28 cellular contexts compared by ENCODE assay signal in the genomic region with DNA sequence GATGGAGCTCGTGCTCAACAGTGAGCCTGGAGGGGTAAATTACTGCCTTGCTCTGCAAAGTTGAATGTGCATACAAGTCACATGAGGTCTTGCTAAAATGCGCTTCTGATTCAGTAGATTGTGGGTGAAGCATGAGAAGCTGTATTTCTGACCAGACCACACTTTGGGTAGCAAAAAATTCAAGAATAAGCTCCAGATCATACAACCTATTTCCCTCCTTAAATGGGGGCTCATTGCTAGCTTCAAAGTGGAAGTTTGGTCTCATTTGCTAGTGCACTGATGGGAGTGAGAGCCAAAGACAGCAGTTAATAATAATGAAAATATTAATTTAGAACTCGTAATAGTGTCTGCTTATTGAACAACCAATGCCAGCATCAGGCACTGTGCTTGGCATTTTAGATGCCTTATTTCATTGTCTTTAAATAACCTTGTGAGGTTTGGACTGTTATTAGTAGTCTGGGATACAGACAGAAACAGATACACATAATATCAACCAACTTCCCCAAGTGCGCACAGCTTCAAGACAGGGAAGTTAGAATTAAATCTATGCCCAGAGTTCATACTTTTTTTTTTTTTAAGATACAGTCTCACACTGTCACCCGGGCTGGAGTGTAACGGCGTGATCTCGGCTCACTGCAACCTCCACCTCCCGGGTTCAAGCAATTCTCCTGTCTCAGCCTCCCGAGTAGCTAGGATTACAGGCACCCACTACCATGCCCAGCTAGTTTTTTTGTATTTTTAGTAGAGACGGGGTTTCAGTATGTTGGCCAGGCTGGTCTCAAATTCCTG. TPM values are rescaled to one million over a fixed set of nuclear protein-coding genes. Genes with fewer than 3 reads are reported as not detected.
"Had no signal": no experiment of that assay in that cellular context is flagged by ENCODE, and none has a peak within 500 bp of the region (broad histone marks: within the 10 kb centered on the region; RNA-seq: fewer than 3 reads in every experiment).

No MANE protein-coding gene starts in this region.

- H3K4me1 Mint-ChIP-seq: activated CD4-positive, alpha-beta memory T cell treated with anti-CD3 and anti-CD28 coated beads, Interleukin-2, amount 10 ng/mL, durations not matched to agents 7 days and 5 days; activated CD4-positive, alpha-beta T cell treated with anti-CD3 and anti-CD28 coated beads, Interleukin-2, amount 10 ng/mL, durations not matched to agents 7 days and 5 days; activated naive CD4-positive, alpha-beta T cell treated with anti-CD3 and anti-CD28 coated beads, Interleukin-2, amount 10 ng/mL, durations not matched to agents 7 days and 5 days; activated naive CD8-positive, alpha-beta T cell treated with anti-CD3 and anti-CD28 coated beads, Interleukin-2, amount 10 ng/mL, durations not matched to agents 7 days and 5 days had no signal

- H3K4me3 ChIP-seq: body of pancreas, esophagus squamous epithelium had no signal

- H3K9me3 ChIP-seq: body of pancreas, esophagus squamous epithelium had no signal

- ATAC-seq: activated naive CD4-positive, alpha-beta T cell treated with anti-CD3 and anti-CD28 coated beads, Interleukin-2, amount 50 U/mL, for 72 hours; activated T-cell treated with anti-CD3 and anti-CD28 coated beads, Interleukin-2, amount 50 U/mL, for 72 hours; body of pancreas; effector memory CD8-positive, alpha-beta T cell had no signal

- H3K27me3 ChIP-seq: body of pancreas, esophagus squamous epithelium had no signal

- H3K27ac ChIP-seq: body of pancreas, esophagus squamous epithelium had no signal

- H3K36me3 ChIP-seq: esophagus squamous epithelium had no signal

- H3K27ac Mint-ChIP-seq: activated CD4-positive, alpha-beta memory T cell treated with anti-CD3 and anti-CD28 coated beads, Interleukin-2, amount 10 ng/mL, durations not matched to agents 7 days and 5 days; activated CD4-positive, alpha-beta T cell treated with anti-CD3 and anti-CD28 coated beads, Interleukin-2, amount 10 ng/mL, durations not matched to agents 7 days and 5 days; activated naive CD4-positive, alpha-beta T cell treated with anti-CD3 and anti-CD28 coated beads, Interleukin-2, amount 10 ng/mL, durations not matched to agents 7 days and 5 days; activated naive CD4-positive, alpha-beta T cell treated with anti-CD3 and anti-CD28 coated beads, Interleukin-2, amount 50 U/mL, for 72 hours; activated naive CD8-positive, alpha-beta T cell treated with anti-CD3 and anti-CD28 coated beads, Interleukin-2, amount 10 ng/mL, durations not matched to agents 7 days and 5 days; activated T-cell treated with anti-CD3 and anti-CD28 coated beads, Interleukin-2, amount 50 U/mL, for 24 hours; activated T-cell treated with anti-CD3 and anti-CD28 coated beads, Interleukin-2, amount 50 U/mL, for 72 hours; effector memory CD8-positive, alpha-beta T cell had no signal

- FAIRE-seq: colon, frontal cortex had no signal

- DNase-seq: activated CD4-positive, alpha-beta memory T cell treated with anti-CD3 and anti-CD28 coated beads, Interleukin-2, amount 10 ng/mL, durations not matched to agents 7 days and 5 days; activated CD4-positive, alpha-beta T cell treated with anti-CD3 and anti-CD28 coated beads for 1 hour; activated CD4-positive, alpha-beta T cell treated with anti-CD3 and anti-CD28 coated beads for 4 hours; activated CD4-positive, alpha-beta T cell treated with anti-CD3 and anti-CD28 coated beads, Interleukin-2, amount 10 ng/mL, durations not matched to agents 7 days and 5 days; activated CD4-positive, alpha-beta T cell treated with anti-CD3 and anti-CD28 coated beads, Interleukin-2, amount 50 U/mL, for 4 hours; activated CD8-positive, alpha-beta memory T cell treated with anti-CD3 and anti-CD28 coated beads, Interleukin-2, amount 50 U/mL, for 48 hours; activated gamma-delta T cell; activated naive CD4-positive, alpha-beta T cell; activated naive CD4-positive, alpha-beta T cell treated with anti-CD3 and anti-CD28 coated beads, Interleukin-2, amount 10 ng/mL, durations not matched to agents 7 days and 5 days; activated naive CD8-positive, alpha-beta T cell treated with anti-CD3 and anti-CD28 coated beads, Interleukin-2, amount 10 ng/mL, durations not matched to agents 7 days and 5 days; activated T-cell treated with anti-CD3 and anti-CD28 coated beads for 4 hours; activated T-cell treated with anti-CD3 and anti-CD28 coated beads, Interleukin-2, amount 50 U/mL, for 24 hours; activated T-cell treated with anti-CD3 and anti-CD28 coated beads, Interleukin-2, amount 50 U/mL, for 72 hours; body of pancreas; caudate nucleus; cortex of kidney; dermis blood vessel endothelial cell; effector CD4-positive, alpha-beta T cell; effector memory CD8-positive, alpha-beta T cell; erythroblast; esophagus squamous epithelium; head of caudate nucleus; T-helper 2 cell had no signal

- H3K4me3 Mint-ChIP-seq: activated CD4-positive, alpha-beta memory T cell treated with anti-CD3 and anti-CD28 coated beads, Interleukin-2, amount 10 ng/mL, durations not matched to agents 7 days and 5 days; activated CD4-positive, alpha-beta T cell treated with anti-CD3 and anti-CD28 coated beads, Interleukin-2, amount 10 ng/mL, durations not matched to agents 7 days and 5 days; activated naive CD4-positive, alpha-beta T cell treated with anti-CD3 and anti-CD28 coated beads, Interleukin-2, amount 10 ng/mL, durations not matched to agents 7 days and 5 days; activated naive CD8-positive, alpha-beta T cell treated with anti-CD3 and anti-CD28 coated beads, Interleukin-2, amount 10 ng/mL, durations not matched to agents 7 days and 5 days; activated T-cell treated with anti-CD3 and anti-CD28 coated beads, Interleukin-2, amount 50 U/mL, for 24 hours; activated T-cell treated with anti-CD3 and anti-CD28 coated beads, Interleukin-2, amount 50 U/mL, for 72 hours; effector memory CD8-positive, alpha-beta T cell had no signal

- H3K36me3 Mint-ChIP-seq: activated naive CD4-positive, alpha-beta T cell treated with anti-CD3 and anti-CD28 coated beads, Interleukin-2, amount 10 ng/mL, durations not matched to agents 7 days and 5 days; activated naive CD4-positive, alpha-beta T cell treated with anti-CD3 and anti-CD28 coated beads, Interleukin-2, amount 50 U/mL, for 72 hours; activated naive CD8-positive, alpha-beta T cell treated with anti-CD3 and anti-CD28 coated beads, Interleukin-2, amount 10 ng/mL, durations not matched to agents 7 days and 5 days had no signal

- H3K4me1 ChIP-seq: body of pancreas, esophagus squamous epithelium had no signal

- H3K9me3 Mint-ChIP-seq: activated CD4-positive, alpha-beta memory T cell treated with anti-CD3 and anti-CD28 coated beads, Interleukin-2, amount 10 ng/mL, durations not matched to agents 7 days and 5 days; activated CD4-positive, alpha-beta T cell treated with anti-CD3 and anti-CD28 coated beads, Interleukin-2, amount 10 ng/mL, durations not matched to agents 7 days and 5 days; activated naive CD4-positive, alpha-beta T cell treated with anti-CD3 and anti-CD28 coated beads, Interleukin-2, amount 10 ng/mL, durations not matched to agents 7 days and 5 days; activated naive CD4-positive, alpha-beta T cell treated with anti-CD3 and anti-CD28 coated beads, Interleukin-2, amount 50 U/mL, for 72 hours; activated naive CD8-positive, alpha-beta T cell treated with anti-CD3 and anti-CD28 coated beads, Interleukin-2, amount 10 ng/mL, durations not matched to agents 7 days and 5 days; activated T-cell treated with anti-CD3 and anti-CD28 coated beads, Interleukin-2, amount 50 U/mL, for 24 hours; activated T-cell treated with anti-CD3 and anti-CD28 coated beads, Interleukin-2, amount 50 U/mL, for 72 hours; effector memory CD8-positive, alpha-beta T cell had no signal

- H3K27me3 Mint-ChIP-seq: activated naive CD8-positive, alpha-beta T cell treated with anti-CD3 and anti-CD28 coated beads, Interleukin-2, amount 10 ng/mL, durations not matched to agents 7 days and 5 days had no signal

RNA-seq across cellular contexts. Expression of a gene that starts 18.0 kb away (rescaled TPM):
- total RNA-seq: activated CD4-positive, alpha-beta memory T cell treated with anti-CD3 and anti-CD28 coated beads, Interleukin-2, amount 10 ng/mL, durations not matched to agents 7 days and 5 days; activated CD4-positive, alpha-beta T cell treated with anti-CD3 and anti-CD28 coated beads, Interleukin-2, amount 10 ng/mL, durations not matched to agents 7 days and 5 days; activated naive CD4-positive, alpha-beta T cell treated with anti-CD3 and anti-CD28 coated beads, Interleukin-2, amount 50 U/mL, for 72 hours; activated naive CD8-positive, alpha-beta T cell treated with anti-CD3 and anti-CD28 coated beads, Interleukin-2, amount 10 ng/mL, durations not matched to agents 7 days and 5 days; activated T-cell treated with anti-CD3 and anti-CD28 coated beads, Interleukin-2, amount 50 U/mL, for 72 hours; T-helper 1 cell treated with Interleukin-12 subunit alpha and Interleukin-12 subunit beta and Interleukin-4 antibody, amounts not matched to agents 30 ng/mL and 1 ng/mL, for 36 hours had no signal
- polyA plus RNA-seq: fibroblast of lung had no signal
